ENCODE assay signal across 22 cellular contexts in genomic region chr16:1431497-1432270, GRCh38. TPM values are rescaled to one million over a fixed set of nuclear protein-coding genes. Genes with fewer than 3 reads are reported as not detected.
DNase-seq lines count a peak whose midpoint lies in the region; ATAC-seq and TF ChIP-seq lines count a peak whose summit lies in the region.
"Had no signal": no experiment of that assay in that cellular context is flagged by ENCODE, and none has a peak within 500 bp of the region (broad histone marks: within the 10 kb centered on the region; RNA-seq: fewer than 3 reads in every experiment).

No MANE protein-coding gene starts in this region.

- no peaks in the 10 kb centered on the region for H4K20me1 ChIP-seq in BLaER1

- no peak for ATAC-seq in CD4-positive, alpha-beta T cell (ENCODE audit: poor library complexity)
- no peak for ATAC-seq in activated naive CD8-positive, alpha-beta T cell treated with anti-CD3 and anti-CD28 coated beads, Interleukin-2, amount 10 ng/mL, durations not matched to agents 7 days and 5 days (ENCODE audit: low read depth)
- no peak for ATAC-seq in HG02884 (IDR thresholded peaks at IDR 0.05; ENCODE audit: unreplicated experiment)

- no peaks in the 10 kb centered on the region for H3K9me3 ChIP-seq in BLaER1
- H3K9me3 ChIP-seq in CD4-positive, alpha-beta T cell (ENCODE audit: control insufficient read depth, low read length): no peaks in the 10 kb centered on the region
- H3K9me3 ChIP-seq: colonic mucosa, SK-N-SH had no signal

- H3K27me3 ChIP-seq in BLaER1: no peaks in the 10 kb centered on the region
- no peaks in the 10 kb centered on the region for H3K27me3 ChIP-seq in CD4-positive, alpha-beta T cell (ENCODE audit: control insufficient read depth, insufficient read depth, low read length)
- H3K27me3 ChIP-seq: colonic mucosa had no signal

- peaks cover 93% of the 10 kb centered on the region for H3K4me1 ChIP-seq in BLaER1
- H3K4me1 ChIP-seq: colonic mucosa, parathyroid adenoma had no signal

- POLR2A ChIA-PET in CD4-positive, alpha-beta T cell (lab: Charles Lee): interaction anchor here (1.3 kb wide), 1 partner anchor 11 kb away, joined by 9 read pairs; the partner anchor contains the start of gene UQCC4
- POLR2A ChIA-PET in activated naive CD8-positive, alpha-beta T cell treated with anti-CD3 and anti-CD28 coated beads, Interleukin-2, amount 10 ng/mL, durations not matched to agents 7 days and 5 days (lab: Charles Lee): interaction anchor here (1.2 to 3.0 kb wide), 2 partner anchors 11 to 104 kb away, joined by 3 to 18 read pairs; partner anchors contain the start of gene UQCC4

- intact Hi-C loops in CD4-positive, alpha-beta T cell (cut with DNase I, micrococcal nuclease): no loop called here
- intact Hi-C loops in activated T-helper 1 cell treated with anti-CD3 and anti-CD28 coated beads, Interleukin-12 subunit alpha, Interleukin-12 subunit beta, Interleukin-2, Interleukin-4 antibody, amounts not matched to agents 30 ng/mL and 10 ng/mL and 1 ng/mL, durations not matched to agents 14 hours and 24 hours and 36 hours (cut with micrococcal nuclease): no loop called here

- CTCF ChIA-PET in CD4-positive, alpha-beta T cell (lab: Charles Lee): no interaction called here

- peak overlapping the region; percentile 51 for H3K4me3 Mint-ChIP-seq in CD4-positive, alpha-beta T cell
- H3K4me3 Mint-ChIP-seq in activated naive CD8-positive, alpha-beta T cell treated with anti-CD3 and anti-CD28 coated beads, Interleukin-2, amount 10 ng/mL, durations not matched to agents 7 days and 5 days: peak overlapping the region; percentile 71
- H3K4me3 Mint-ChIP-seq in progenitor cell of endocrine pancreas (ENCODE audit: low read depth): peak overlapping the region; percentile 56
- H3K4me3 Mint-ChIP-seq in activated T-helper 1 cell treated with anti-CD3 and anti-CD28 coated beads, Interleukin-12 subunit alpha, Interleukin-12 subunit beta, Interleukin-2, Interleukin-4 antibody, amounts not matched to agents 30 ng/mL and 10 ng/mL and 1 ng/mL, durations not matched to agents 14 hours and 24 hours and 36 hours: no peak overlapping the region
- H3K4me3 Mint-ChIP-seq in osteocyte (ENCODE audit: unreplicated experiment): no peak overlapping the region
- H3K4me3 Mint-ChIP-seq: activated CD4-positive, alpha-beta memory T cell treated with anti-CD3 and anti-CD28 coated beads, Interleukin-2, amount 10 ng/mL, durations not matched to agents 7 days and 5 days; type B pancreatic cell had no signal

- no peak for DNase-seq in CD4-positive, alpha-beta T cell
- DNase-seq in activated naive CD8-positive, alpha-beta T cell treated with anti-CD3 and anti-CD28 coated beads, Interleukin-2, amount 10 ng/mL, durations not matched to agents 7 days and 5 days: no peak
- no peak for DNase-seq in progenitor cell of endocrine pancreas (ENCODE audit: low spot score, unreplicated experiment)
- DNase-seq in activated T-helper 1 cell treated with anti-CD3 and anti-CD28 coated beads, Interleukin-12 subunit alpha, Interleukin-12 subunit beta, Interleukin-2, Interleukin-4 antibody, amounts not matched to agents 30 ng/mL and 10 ng/mL and 1 ng/mL, durations not matched to agents 14 hours and 24 hours and 36 hours (ENCODE audit: low spot score): no peak
- no peak for DNase-seq in osteocyte (ENCODE audit: extremely low spot score, unreplicated experiment)
- DNase-seq: activated CD4-positive, alpha-beta memory T cell treated with anti-CD3 and anti-CD28 coated beads, Interleukin-2, amount 10 ng/mL, durations not matched to agents 7 days and 5 days; activated CD4-positive, CD25-positive, alpha-beta regulatory T cell; activated T-cell treated with anti-CD3 and anti-CD28 coated beads, Interleukin-2, amount 50 U/mL, for 1 hour; brain microvascular endothelial cell; colonic mucosa; DMS 273 treated with DMSO at 0.1 percent for 48 hours; hypothalamus; NCI-H510A; stimulated activated CD4-positive, alpha-beta T cell treated with anti-CD3 and anti-CD28 coated beads, Interleukin-1b, Interleukin-23, amount 100 ng/mL, for 48 hours had no signal

- no peaks in the 10 kb centered on the region for H3K4me1 Mint-ChIP-seq in CD4-positive, alpha-beta T cell (ENCODE audit: low read depth)
- H3K4me1 Mint-ChIP-seq in activated naive CD8-positive, alpha-beta T cell treated with anti-CD3 and anti-CD28 coated beads, Interleukin-2, amount 10 ng/mL, durations not matched to agents 7 days and 5 days: no peaks in the 10 kb centered on the region
- H3K4me1 Mint-ChIP-seq in progenitor cell of endocrine pancreas (ENCODE audit: low read depth) (peaks cover 19% of the 10 kb centered on the region), osteocyte (ENCODE audit: unreplicated experiment) (no peaks in the 10 kb centered on the region)
- no peaks in the 10 kb centered on the region for H3K4me1 Mint-ChIP-seq in activated T-helper 1 cell treated with anti-CD3 and anti-CD28 coated beads, Interleukin-12 subunit alpha, Interleukin-12 subunit beta, Interleukin-2, Interleukin-4 antibody, amounts not matched to agents 30 ng/mL and 10 ng/mL and 1 ng/mL, durations not matched to agents 14 hours and 24 hours and 36 hours (ENCODE audit: low read depth)
- H3K4me1 Mint-ChIP-seq: activated CD4-positive, alpha-beta memory T cell treated with anti-CD3 and anti-CD28 coated beads, Interleukin-2, amount 10 ng/mL, durations not matched to agents 7 days and 5 days had no signal

- H3K4me2 ChIP-seq in BLaER1: peak overlapping the region; percentile 91
- H3K4me2 ChIP-seq: SK-N-SH had no signal

- H3K4me3 ChIP-seq in BLaER1: peak overlapping the region; percentile 61
- H3K4me3 ChIP-seq: colonic mucosa had no signal

- peak overlapping the region; percentile 74 for H3K9ac ChIP-seq in BLaER1
- H3K9ac ChIP-seq: parathyroid adenoma, SK-N-SH had no signal

- H3K27ac Mint-ChIP-seq in CD4-positive, alpha-beta T cell: no peak overlapping the region
- H3K27ac Mint-ChIP-seq in activated naive CD8-positive, alpha-beta T cell treated with anti-CD3 and anti-CD28 coated beads, Interleukin-2, amount 10 ng/mL, durations not matched to agents 7 days and 5 days: peak overlapping the region; percentile 85
- H3K27ac Mint-ChIP-seq in progenitor cell of endocrine pancreas (no peak overlapping the region), osteocyte (ENCODE audit: unreplicated experiment) (no peak overlapping the region)
- H3K27ac Mint-ChIP-seq in activated T-helper 1 cell treated with anti-CD3 and anti-CD28 coated beads, Interleukin-12 subunit alpha, Interleukin-12 subunit beta, Interleukin-2, Interleukin-4 antibody, amounts not matched to agents 30 ng/mL and 10 ng/mL and 1 ng/mL, durations not matched to agents 14 hours and 24 hours and 36 hours: no peak overlapping the region
- H3K27ac Mint-ChIP-seq: activated CD4-positive, alpha-beta memory T cell treated with anti-CD3 and anti-CD28 coated beads, Interleukin-2, amount 10 ng/mL, durations not matched to agents 7 days and 5 days; type B pancreatic cell had no signal

- H3K27ac ChIP-seq in BLaER1: peak overlapping the region; percentile 85
- no peak overlapping the region for H3K27ac ChIP-seq in CD4-positive, alpha-beta T cell (ENCODE audit: low read depth, low read length)
- H3K27ac ChIP-seq: brain microvascular endothelial cell, colonic mucosa, parathyroid adenoma had no signal

- no peaks in the 10 kb centered on the region for H3K9me3 Mint-ChIP-seq in CD4-positive, alpha-beta T cell
- H3K9me3 Mint-ChIP-seq in activated naive CD8-positive, alpha-beta T cell treated with anti-CD3 and anti-CD28 coated beads, Interleukin-2, amount 10 ng/mL, durations not matched to agents 7 days and 5 days: no peaks in the 10 kb centered on the region
- H3K9me3 Mint-ChIP-seq in progenitor cell of endocrine pancreas (ENCODE audit: low read depth) (no peaks in the 10 kb centered on the region), osteocyte (ENCODE audit: unreplicated experiment) (no peaks in the 10 kb centered on the region)
- H3K9me3 Mint-ChIP-seq in activated T-helper 1 cell treated with anti-CD3 and anti-CD28 coated beads, Interleukin-12 subunit alpha, Interleukin-12 subunit beta, Interleukin-2, Interleukin-4 antibody, amounts not matched to agents 30 ng/mL and 10 ng/mL and 1 ng/mL, durations not matched to agents 14 hours and 24 hours and 36 hours: no peaks in the 10 kb centered on the region
- H3K9me3 Mint-ChIP-seq: activated CD4-positive, alpha-beta memory T cell treated with anti-CD3 and anti-CD28 coated beads, Interleukin-2, amount 10 ng/mL, durations not matched to agents 7 days and 5 days; type B pancreatic cell had no signal

- TF ChIP-seq CTCF in CD4-positive, alpha-beta T cell (IDR thresholded peaks at IDR 0.05): no peak
- no peak for TF ChIP-seq CTCF in progenitor cell of endocrine pancreas (IDR thresholded peaks at IDR 0.05; ENCODE audit: unreplicated experiment)
- no peak for TF ChIP-seq CTCF in osteocyte (IDR thresholded peaks at IDR 0.05)

- H3K27me3 Mint-ChIP-seq in CD4-positive, alpha-beta T cell: no peaks in the 10 kb centered on the region
- H3K27me3 Mint-ChIP-seq in activated naive CD8-positive, alpha-beta T cell treated with anti-CD3 and anti-CD28 coated beads, Interleukin-2, amount 10 ng/mL, durations not matched to agents 7 days and 5 days: no peaks in the 10 kb centered on the region
- H3K27me3 Mint-ChIP-seq in progenitor cell of endocrine pancreas (no peaks in the 10 kb centered on the region), osteocyte (ENCODE audit: unreplicated experiment) (no peaks in the 10 kb centered on the region)
- no peaks in the 10 kb centered on the region for H3K27me3 Mint-ChIP-seq in activated T-helper 1 cell treated with anti-CD3 and anti-CD28 coated beads, Interleukin-12 subunit alpha, Interleukin-12 subunit beta, Interleukin-2, Interleukin-4 antibody, amounts not matched to agents 30 ng/mL and 10 ng/mL and 1 ng/mL, durations not matched to agents 14 hours and 24 hours and 36 hours (ENCODE audit: insufficient read depth)
- H3K27me3 Mint-ChIP-seq: activated CD4-positive, alpha-beta memory T cell treated with anti-CD3 and anti-CD28 coated beads, Interleukin-2, amount 10 ng/mL, durations not matched to agents 7 days and 5 days; type B pancreatic cell had no signal

- H3K36me3 Mint-ChIP-seq in CD4-positive, alpha-beta T cell (ENCODE audit: low read depth): no peaks in the 10 kb centered on the region
- H3K36me3 Mint-ChIP-seq in activated naive CD8-positive, alpha-beta T cell treated with anti-CD3 and anti-CD28 coated beads, Interleukin-2, amount 10 ng/mL, durations not matched to agents 7 days and 5 days: no peaks in the 10 kb centered on the region
- H3K36me3 Mint-ChIP-seq in progenitor cell of endocrine pancreas (ENCODE audit: insufficient read depth): no peaks in the 10 kb centered on the region
- no peaks in the 10 kb centered on the region for H3K36me3 Mint-ChIP-seq in activated T-helper 1 cell treated with anti-CD3 and anti-CD28 coated beads, Interleukin-12 subunit alpha, Interleukin-12 subunit beta, Interleukin-2, Interleukin-4 antibody, amounts not matched to agents 30 ng/mL and 10 ng/mL and 1 ng/mL, durations not matched to agents 14 hours and 24 hours and 36 hours (ENCODE audit: low read depth)
- no peaks in the 10 kb centered on the region for H3K36me3 Mint-ChIP-seq in osteocyte (ENCODE audit: unreplicated experiment)
- H3K36me3 Mint-ChIP-seq: type B pancreatic cell had no signal

- peaks cover 6% of the 10 kb centered on the region; the same call in 1 of the 2 replicates for H3K36me3 ChIP-seq in BLaER1
- H3K36me3 ChIP-seq: brain microvascular endothelial cell, colonic mucosa had no signal

RNA-seq across cellular contexts. Expression of gene PERCC1, which starts 0.8 kb away (rescaled TPM):
- total RNA-seq in CD4-positive, alpha-beta T cell: under 1 TPM in 1 of 2 experiments, not detected in 1; 0.30 TPM
- 1 to 10 TPM in 1 of 2 experiments, under 1 TPM in 1; 0.57 to 1.2 TPM for total RNA-seq in activated naive CD8-positive, alpha-beta T cell treated with anti-CD3 and anti-CD28 coated beads, Interleukin-2, amount 10 ng/mL, durations not matched to agents 7 days and 5 days
- total RNA-seq in progenitor cell of endocrine pancreas (7.1 and 7.6 TPM in 2 replicates), osteocyte (not detected in 2 replicates)
- not detected in 2 replicates for total RNA-seq in activated T-helper 1 cell treated with anti-CD3 and anti-CD28 coated beads, Interleukin-12 subunit alpha, Interleukin-12 subunit beta, Interleukin-2, Interleukin-4 antibody, amounts not matched to agents 30 ng/mL and 10 ng/mL and 1 ng/mL, durations not matched to agents 14 hours and 24 hours and 36 hours
- total RNA-seq: activated CD4-positive, alpha-beta memory T cell treated with anti-CD3 and anti-CD28 coated beads, Interleukin-2, amount 10 ng/mL, durations not matched to agents 7 days and 5 days; kidney; lung microvascular endothelial cell; skeletal muscle tissue had no signal

RNA-seq across cellular contexts. Expression of gene UQCC4, which starts 11.1 kb away (rescaled TPM):
- 1 to 10 TPM; 6.9 to 7.6 TPM for total RNA-seq in CD4-positive, alpha-beta T cell
- total RNA-seq in activated naive CD8-positive, alpha-beta T cell treated with anti-CD3 and anti-CD28 coated beads, Interleukin-2, amount 10 ng/mL, durations not matched to agents 7 days and 5 days: 10 to 100 TPM; 14.0 to 15.0 TPM
- total RNA-seq in progenitor cell of endocrine pancreas: 10.8 and 11.3 TPM in 2 replicates
- total RNA-seq in activated T-helper 1 cell treated with anti-CD3 and anti-CD28 coated beads, Interleukin-12 subunit alpha, Interleukin-12 subunit beta, Interleukin-2, Interleukin-4 antibody, amounts not matched to agents 30 ng/mL and 10 ng/mL and 1 ng/mL, durations not matched to agents 14 hours and 24 hours and 36 hours: 22.6 and 23.4 TPM in 2 replicates
- total RNA-seq in osteocyte: 9.7 and 10.1 TPM in 2 replicates

RNA-seq across cellular contexts. Expression of gene CCDC154, which starts 12.7 kb away (rescaled TPM):
- 1 to 10 TPM; 2.9 to 3.0 TPM for total RNA-seq in CD4-positive, alpha-beta T cell
- 1 to 10 TPM; 6.1 to 6.5 TPM for total RNA-seq in activated naive CD8-positive, alpha-beta T cell treated with anti-CD3 and anti-CD28 coated beads, Interleukin-2, amount 10 ng/mL, durations not matched to agents 7 days and 5 days
- total RNA-seq in progenitor cell of endocrine pancreas: 4.8 and 5.7 TPM in 2 replicates
- total RNA-seq in activated T-helper 1 cell treated with anti-CD3 and anti-CD28 coated beads, Interleukin-12 subunit alpha, Interleukin-12 subunit beta, Interleukin-2, Interleukin-4 antibody, amounts not matched to agents 30 ng/mL and 10 ng/mL and 1 ng/mL, durations not matched to agents 14 hours and 24 hours and 36 hours: 0.44 and 2.0 TPM in 2 replicates
- total RNA-seq in osteocyte: 1.0 and 2.5 TPM in 2 replicates

RNA-seq across cellular contexts. Expression of gene UNKL, which starts 17.2 kb away (rescaled TPM):
- 10 to 100 TPM; 52.6 to 53.2 TPM for total RNA-seq in CD4-positive, alpha-beta T cell
- total RNA-seq in activated naive CD8-positive, alpha-beta T cell treated with anti-CD3 and anti-CD28 coated beads, Interleukin-2, amount 10 ng/mL, durations not matched to agents 7 days and 5 days: 10 to 100 TPM; 60.4 to 68.7 TPM
- total RNA-seq in progenitor cell of endocrine pancreas: 31.5 and 33.1 TPM in 2 replicates
- total RNA-seq in activated T-helper 1 cell treated with anti-CD3 and anti-CD28 coated beads, Interleukin-12 subunit alpha, Interleukin-12 subunit beta, Interleukin-2, Interleukin-4 antibody, amounts not matched to agents 30 ng/mL and 10 ng/mL and 1 ng/mL, durations not matched to agents 14 hours and 24 hours and 36 hours: 42.7 and 46.1 TPM in 2 replicates
- total RNA-seq in osteocyte: 28.4 and 34.4 TPM in 2 replicates

RNA-seq across cellular contexts. Expression of gene CLCN7, which starts 43.1 kb away (rescaled TPM):
- total RNA-seq in CD4-positive, alpha-beta T cell: 10 to 100 TPM; 70.5 to 76.2 TPM
- total RNA-seq in activated naive CD8-positive, alpha-beta T cell treated with anti-CD3 and anti-CD28 coated beads, Interleukin-2, amount 10 ng/mL, durations not matched to agents 7 days and 5 days: 10 to 100 TPM; 69.7 to 72.2 TPM
- total RNA-seq in progenitor cell of endocrine pancreas: 85.3 and 89.4 TPM in 2 replicates
- total RNA-seq in activated T-helper 1 cell treated with anti-CD3 and anti-CD28 coated beads, Interleukin-12 subunit alpha, Interleukin-12 subunit beta, Interleukin-2, Interleukin-4 antibody, amounts not matched to agents 30 ng/mL and 10 ng/mL and 1 ng/mL, durations not matched to agents 14 hours and 24 hours and 36 hours: 61.7 and 68.7 TPM in 2 replicates
- total RNA-seq in osteocyte: 177 and 179 TPM in 2 replicates

Comparison
In these comparisons a context has a peak if more than half of its experiments do, and no peak if none do; other contexts are left out.
1. H3K4me3 Mint-ChIP-seq: peak in CD4-positive, alpha-beta T cell (single experiment), activated naive CD8-positive, alpha-beta T cell treated with anti-CD3 and anti-CD28 coated beads, Interleukin-2, amount 10 ng/mL, durations not matched to agents 7 days and 5 days (single experiment) and progenitor cell of endocrine pancreas (single experiment); none in activated T-helper 1 cell treated with anti-CD3 and anti-CD28 coated beads, Interleukin-12 subunit alpha, Interleukin-12 subunit beta, Interleukin-2, Interleukin-4 antibody, amounts not matched to agents 30 ng/mL and 10 ng/mL and 1 ng/mL, durations not matched to agents 14 hours and 24 hours and 36 hours (single experiment) and osteocyte (single experiment).